8 cellular contexts compared by ENCODE assay signal in the genomic region with DNA sequence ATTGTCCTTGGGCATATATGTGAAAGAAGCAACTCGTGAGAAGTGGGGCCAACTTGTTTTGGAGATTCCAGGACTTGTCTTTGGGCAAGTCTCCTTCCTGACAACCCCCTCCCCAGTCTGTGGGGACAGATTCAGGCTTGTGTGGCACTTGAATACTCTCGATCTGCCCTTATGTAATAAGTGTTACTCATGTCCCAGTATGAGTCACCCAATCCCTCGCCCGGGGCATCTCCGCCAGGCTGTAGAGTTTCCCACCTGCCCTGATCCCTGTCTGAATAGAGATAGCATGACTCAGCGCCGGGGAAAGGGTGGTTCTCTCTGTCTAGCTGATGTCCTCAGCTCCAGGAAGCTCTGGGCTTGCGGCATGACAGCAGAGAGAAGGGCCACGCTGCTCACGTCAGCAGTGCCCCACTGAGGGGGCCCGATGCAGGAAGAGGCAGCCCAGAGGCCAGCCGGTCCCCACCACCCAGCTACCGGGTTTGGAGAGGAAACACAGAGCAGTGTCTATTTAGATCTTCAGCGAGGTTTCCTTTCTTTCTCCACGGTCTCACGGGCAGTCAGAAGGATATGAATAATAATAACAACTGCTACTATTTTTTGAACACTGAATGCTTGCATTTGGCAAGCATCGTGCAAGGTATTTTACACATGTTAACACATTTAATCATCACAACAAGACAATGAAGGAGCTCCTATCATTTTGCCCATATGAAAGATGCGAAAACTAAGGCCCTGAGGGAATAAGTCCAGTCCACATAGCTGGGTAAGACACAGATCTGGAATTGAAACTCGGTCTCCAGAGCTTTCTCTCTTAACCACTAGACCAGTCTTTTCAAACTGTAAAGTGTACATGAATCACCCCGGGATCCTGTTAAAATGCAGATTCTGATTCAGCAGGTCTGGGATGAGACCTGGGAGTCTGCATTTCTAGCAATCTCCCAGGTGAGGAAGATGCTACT.
A peak's percentile ranks its signal among the peaks of the same experiment; 100 is the strongest.
DNase-seq lines count a peak whose midpoint lies in the region; ATAC-seq and TF ChIP-seq lines count a peak whose summit lies in the region.

No MANE protein-coding gene starts in this region.

- DNase-seq in ACHN (peak; percentile 98), coronary artery (ENCODE audit: low spot score) (peak; percentile 75), mesendoderm (peak; percentile 97), NCI-H2107 treated with DMSO at 0.1 percent for 48 hours (lab: John Stamatoyannopoulos, UW; ENCODE audit: unreplicated experiment) (no peak)
- peak; percentile 27 to 39 for DNase-seq in stimulated activated CD8-positive, alpha-beta memory T cell treated with anti-CD3 and anti-CD28 coated beads, Interleukin-7, amount 100 ng/mL, for 4 hours (ENCODE audit: low read depth in 2 of 2)

- no peak overlapping the region for H2AK5ac ChIP-seq in mesendoderm (ENCODE audit: low read length)

- no peak overlapping the region for H3K9ac ChIP-seq in HUES48 (ENCODE audit: low read depth, low read length)
- no peak overlapping the region for H3K9ac ChIP-seq in mesendoderm (ENCODE audit: low read length)

- no peak overlapping the region for H2BK120ac ChIP-seq in mesendoderm (ENCODE audit: low read depth, low read length)

- H3K56ac ChIP-seq in mesendoderm (ENCODE audit: low read length), result no peak overlapping the region

- no peak overlapping the region for H2BK15ac ChIP-seq in mesendoderm (replicated peaks; ENCODE audit: low read depth)

- no peaks in the 10 kb centered on the region for H3K9me3 ChIP-seq in HUES48 (ENCODE audit: control insufficient read depth, insufficient read depth, low read length)

- no peaks in the 10 kb centered on the region for H3K79me2 ChIP-seq in mesendoderm (ENCODE audit: control insufficient read depth, insufficient read depth, low read length)

- no peak overlapping the region for H4K5ac ChIP-seq in mesendoderm (ENCODE audit: low read length)

- H3K36me3 ChIP-seq in HUES48 (ENCODE audit: control insufficient read depth, insufficient read depth, low read length) (no peaks in the 10 kb centered on the region), mesendoderm (ENCODE audit: control insufficient read depth, insufficient read depth, low read length) (no peaks in the 10 kb centered on the region)

- no peak overlapping the region for H3K23ac ChIP-seq in mesendoderm (ENCODE audit: low read length)

- peak overlapping the region; percentile 42 for H3K18ac ChIP-seq in mesendoderm (ENCODE audit: low read length)

- peak overlapping the region; percentile 38 for H3K4ac ChIP-seq in mesendoderm (ENCODE audit: low read depth, low read length)

- no peak for TF ChIP-seq CTCF in coronary artery (IDR thresholded peaks at IDR 0.05)

- H3K4me3 ChIP-seq in HUES48 (ENCODE audit: low read depth, low read length) (no peak overlapping the region), coronary artery (peak overlapping the region; percentile 47), mesendoderm (ENCODE audit: low read length) (no peak overlapping the region)

- no peak overlapping the region for H2BK5ac ChIP-seq in mesendoderm (ENCODE audit: low read length)

- no CpG with 5 or more reads among the region's 20 CpGs for WGBS in mesendoderm (ENCODE audit: extremely low coverage, insufficient coverage, low lambda C conversion rate)

- H3K79me1 ChIP-seq in mesendoderm (ENCODE audit: low read length), result no peaks in the 10 kb centered on the region

- H3K4me2 ChIP-seq in mesendoderm (ENCODE audit: low read length), result no peak overlapping the region

- in situ Hi-C loops in ACHN (cut with HindIII; ENCODE audit: low pct_ligation_motif_present, low pct_unique_long_range_greater_than_20kb, low sequenced_read_pairs), result no loop called here

- peak overlapping the region; percentile 57 for H3K27ac ChIP-seq in HUES48 (ENCODE audit: low read depth, low read length)
- no peak overlapping the region for H3K27ac ChIP-seq in coronary artery
- no peak overlapping the region for H3K27ac ChIP-seq in mesendoderm (ENCODE audit: low read depth, low read length)

- H3K27me3 ChIP-seq in HUES48 (ENCODE audit: control insufficient read depth, insufficient read depth, low read length) (no peaks in the 10 kb centered on the region), mesendoderm (ENCODE audit: insufficient read depth, low read length, poor library complexity) (no peaks in the 10 kb centered on the region)

- no peaks in the 10 kb centered on the region for H3K4me1 ChIP-seq in HUES48 (ENCODE audit: control insufficient read depth, insufficient read depth, low read length)
- H3K4me1 ChIP-seq in mesendoderm (ENCODE audit: control insufficient read depth, low read depth, low read length), result peaks cover 3% of the 10 kb centered on the region

- H4K8ac ChIP-seq in mesendoderm (ENCODE audit: low read depth, low read length), result no peak overlapping the region

- peak; percentile 82 for ATAC-seq in GM19351 (IDR thresholded peaks at IDR 0.05; ENCODE audit: unreplicated experiment)
- ATAC-seq in activated CD4-positive, CD25-positive, alpha-beta regulatory T cell treated with anti-CD3 and anti-CD28 coated beads, Interleukin-2, amount 50 U/mL, for 24 hours, result peak; percentile 81 to 82
